ENCODE assay signal across 7 cellular contexts in genomic region chr11:2420502-2421225, GRCh38. TPM values are rescaled to one million over a fixed set of nuclear protein-coding genes. Genes with fewer than 3 reads are reported as not detected.
DNase-seq lines count a peak whose midpoint lies in the region; ATAC-seq and TF ChIP-seq lines count a peak whose summit lies in the region.

No MANE protein-coding gene starts in this region.

- no peaks in the 10 kb centered on the region for H3F3A ChIP-seq in neural progenitor cell (ENCODE audit: low read depth)

- BruUV-seq in Panc1 (replicated peaks; lab: Mats Ljungman, UMichigan) = no TSS peak

- H3K4me1 ChIP-seq in Panc1 (ENCODE audit: control insufficient read depth, insufficient read depth, low read length) (peaks cover 7% of the 10 kb centered on the region; the same call in 1 of the 2 replicates), neural progenitor cell (no peaks in the 10 kb centered on the region)

- H3K4me3 ChIP-seq in Panc1 (ENCODE audit: low read depth in 2 of 2, low read length in 2 of 2) (peak overlapping the region; percentile 3 to 42; a peak in 2 of 4 replicates), fibroblast of pulmonary artery (replicated peaks; ENCODE audit: low read depth, low read length) (no peak overlapping the region), neural progenitor cell (no peak overlapping the region)

- CTCF ChIA-PET in Panc1 (lab: Charles Lee) = interaction anchor here (0.6 to 6.3 kb wide), 19 partner anchors 12 to 267 kb away, joined by 3 to 102 read pairs (median 5); partner anchors contain the start of genes C11orf21, TSPAN32 and TSSC4

- H3K27ac ChIP-seq in Panc1 (ENCODE audit: low read length) = peak overlapping the region; percentile 23; the same call in 1 of the 2 replicates
- no peak overlapping the region for H3K27ac ChIP-seq in neural progenitor cell

- no peak overlapping the region for H3K9ac ChIP-seq in neural progenitor cell

- H3K4me2 ChIP-seq in neural progenitor cell = no peak overlapping the region

- intact Hi-C loops in Panc1 (cut with micrococcal nuclease; ENCODE audit: unreplicated experiment) = loop anchor here (1.0 to 2.0 kb wide), 2 partner anchors 20 to 222 kb away; partner anchors contain the start of gene TSSC4

- H3K4me1 Mint-ChIP-seq in neural progenitor cell = peaks cover 3% of the 10 kb centered on the region
- H3K4me1 Mint-ChIP-seq in stimulated activated naive CD8-positive, alpha-beta T cell treated with anti-CD3 and anti-CD28 coated beads, Interleukin-15, amount 100 ng/mL, for 72 hours = peaks cover 12% of the 10 kb centered on the region

- ATAC-seq in GM18498 (IDR thresholded peaks at IDR 0.05; ENCODE audit: unreplicated experiment) = peak; percentile 73
- ATAC-seq in Panc1 = peak; percentile 96
- peak; percentile 91 for ATAC-seq in stimulated activated naive CD8-positive, alpha-beta T cell treated with anti-CD3 and anti-CD28 coated beads, Interleukin-15, amount 100 ng/mL, for 72 hours

- H3K36me3 ChIP-seq in Panc1 (ENCODE audit: control insufficient read depth, insufficient read depth, low read length) (no peaks in the 10 kb centered on the region), neural progenitor cell (no peaks in the 10 kb centered on the region)

- H4K20me1 ChIP-seq in neural progenitor cell (ENCODE audit: low read depth) = no peaks in the 10 kb centered on the region

- no peaks in the 10 kb centered on the region for H3K27me3 Mint-ChIP-seq in neural progenitor cell (ENCODE audit: insufficient read depth, low read depth)
- peaks cover 8% of the 10 kb centered on the region for H3K27me3 Mint-ChIP-seq in stimulated activated naive CD8-positive, alpha-beta T cell treated with anti-CD3 and anti-CD28 coated beads, Interleukin-15, amount 100 ng/mL, for 72 hours

- H2AFZ ChIP-seq in neural progenitor cell (replicated peaks) = peak overlapping the region; percentile 45

- no peaks in the 10 kb centered on the region for H3K27me3 ChIP-seq in Panc1 (ENCODE audit: control insufficient read depth, insufficient read depth, low read length)
- H3K27me3 ChIP-seq in neural progenitor cell = no peaks in the 10 kb centered on the region

- H3K9me3 ChIP-seq in Panc1 (ENCODE audit: control insufficient read depth, insufficient read depth, low read depth, low read length) (no peaks in the 10 kb centered on the region), neural progenitor cell (ENCODE audit: low read depth) (no peaks in the 10 kb centered on the region)

- no peaks in the 10 kb centered on the region for H3K79me2 ChIP-seq in neural progenitor cell (ENCODE audit: low read depth)

- in situ Hi-C loops in Panc1 (cut with HindIII; ENCODE audit: low pct_unique_long_range_greater_than_20kb, low sequenced_read_pairs) = no loop called here

- H3K36me3 Mint-ChIP-seq in neural progenitor cell = no peaks in the 10 kb centered on the region

- TF ChIP-seq CTCF in Panc1 (IDR thresholded peaks at IDR 0.05) (peak; percentile 99), fibroblast of pulmonary artery (IDR thresholded peaks at IDR 0.05; ENCODE audit: low read length, missing control alignments) (peak; percentile 81), neural progenitor cell (IDR thresholded peaks at IDR 0.05) (peak; percentile 89)

- no peak overlapping the region for H3K4me3 Mint-ChIP-seq in neural progenitor cell
- H3K4me3 Mint-ChIP-seq in stimulated activated naive CD8-positive, alpha-beta T cell treated with anti-CD3 and anti-CD28 coated beads, Interleukin-15, amount 100 ng/mL, for 72 hours = no peak overlapping the region

- POLR2A ChIA-PET in Panc1 (lab: Charles Lee) = interaction anchor here (1.6 kb wide), 1 partner anchor 43 kb away, joined by 8 read pairs; no protein-coding TSS in a partner anchor

- H3K9me3 Mint-ChIP-seq in neural progenitor cell = no peaks in the 10 kb centered on the region
- H3K9me3 Mint-ChIP-seq in stimulated activated naive CD8-positive, alpha-beta T cell treated with anti-CD3 and anti-CD28 coated beads, Interleukin-15, amount 100 ng/mL, for 72 hours = no peaks in the 10 kb centered on the region

- H3K27ac Mint-ChIP-seq in neural progenitor cell = no peak overlapping the region
- H3K27ac Mint-ChIP-seq in stimulated activated naive CD8-positive, alpha-beta T cell treated with anti-CD3 and anti-CD28 coated beads, Interleukin-15, amount 100 ng/mL, for 72 hours = no peak overlapping the region

- DNase-seq in KG1 (lab: John Stamatoyannopoulos, UW) (peak; percentile 36), Panc1 (ENCODE audit: low read depth, low spot score) (no peak), activated T-helper 1 cell treated with Interleukin-2 at 50 U/mL for 16 hours (ENCODE audit: low read depth) (peak; percentile 56), fibroblast of pulmonary artery (ENCODE audit: low read depth) (peak; percentile 74), neural progenitor cell (ENCODE audit: low spot score) (peak; percentile 93)
- peak; percentile 70 to 74 for DNase-seq in stimulated activated naive CD8-positive, alpha-beta T cell treated with anti-CD3 and anti-CD28 coated beads, Interleukin-15, amount 100 ng/mL, for 72 hours

RNA-seq across cellular contexts. Expression of gene TSSC4, which starts 20.1 kb away (rescaled TPM):
- 132 TPM for total RNA-seq in Panc1 (2021; ENCODE audit: unreplicated experiment)
- polyA plus RNA-seq in Panc1 (2012; ENCODE audit: insufficient read length) = 164 TPM
- 11.1 and 30.2 TPM in 2 replicates for total RNA-seq in neural progenitor cell (ENCODE audit: low replicate concordance)

RNA-seq across cellular contexts. Expression of gene TRPM5, which starts 23.6 kb away (rescaled TPM):
- total RNA-seq in Panc1 (2021; ENCODE audit: unreplicated experiment) (0.08 TPM), neural progenitor cell (ENCODE audit: low replicate concordance) (0.34 TPM in 1 of 2 replicates, not detected in the other)
- polyA plus RNA-seq in Panc1 (2012; ENCODE audit: insufficient read length) = 0.06 TPM

RNA-seq across cellular contexts. Expression of gene KCNQ1, which starts 24.1 kb away (rescaled TPM):
- total RNA-seq in Panc1 (2021; ENCODE audit: unreplicated experiment) = 1.0 TPM
- polyA plus RNA-seq in Panc1 (2012; ENCODE audit: insufficient read length) = 1.2 TPM
- 0.11 and 0.99 TPM in 2 replicates for total RNA-seq in neural progenitor cell (ENCODE audit: low replicate concordance)

RNA-seq across cellular contexts. Expression of gene CD81, which starts 43.6 kb away (rescaled TPM):
- 416 TPM for total RNA-seq in Panc1 (2021; ENCODE audit: unreplicated experiment)
- 720 TPM for polyA plus RNA-seq in Panc1 (2012; ENCODE audit: insufficient read length)
- total RNA-seq in neural progenitor cell (ENCODE audit: low replicate concordance) = 87.6 and 181 TPM in 2 replicates

Comparison
In these comparisons a context has a peak if more than half of its experiments do, and no peak if none do; other contexts are left out.
1. H3K4me3 ChIP-seq: peak in Panc1 (2 of 2); none in fibroblast of pulmonary artery (single experiment) and neural progenitor cell (single experiment).
2. Peak in every context shown above with its lines, with median percentiles within 50 percentile points of each other: ATAC-seq and CTCF ChIP-seq.